8 cellular contexts compared by ENCODE assay signal in the genomic region with DNA sequence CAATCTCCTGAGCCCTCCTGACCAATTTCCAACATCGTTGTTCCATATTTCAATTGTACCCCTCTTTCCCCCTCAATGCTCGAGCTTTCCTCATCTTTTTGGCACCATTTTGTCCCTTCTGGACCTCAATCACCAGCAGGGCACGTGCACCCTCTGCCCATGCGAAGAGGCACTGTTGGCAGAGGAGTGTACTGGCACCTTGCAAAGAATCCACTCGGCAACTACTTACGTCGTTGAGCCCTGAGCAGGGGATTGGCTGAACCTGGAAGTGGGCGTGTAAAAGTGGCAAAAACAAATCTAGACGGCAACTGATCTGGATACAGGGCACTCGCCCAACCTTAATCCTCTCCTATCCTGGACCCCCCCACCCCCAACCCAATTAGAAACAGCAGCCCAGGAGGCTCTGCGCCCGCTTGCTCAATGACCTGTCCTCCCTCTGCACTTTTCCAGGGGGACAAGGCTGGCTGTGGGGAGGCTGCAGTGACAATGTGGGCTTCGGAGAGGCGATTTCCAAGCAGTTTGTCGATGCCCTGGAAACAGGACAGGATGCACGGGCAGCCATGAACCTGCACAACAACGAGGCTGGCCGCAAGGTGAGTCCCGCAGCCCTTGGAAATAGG. TPM values are rescaled to one million over a fixed set of nuclear protein-coding genes. Genes with fewer than 3 reads are reported as not detected.
DNase-seq lines count a peak whose midpoint lies in the region; ATAC-seq and TF ChIP-seq lines count a peak whose summit lies in the region.

No MANE protein-coding gene starts in this region.

- peak overlapping the region; percentile 73 for H3K4me3 ChIP-seq in effector memory CD4-positive, alpha-beta T cell (ENCODE audit: insufficient read depth, low read depth, low read length, poor library complexity, severe bottlenecking)
- H3K4me3 ChIP-seq in lung, result no peak overlapping the region

- H3K4me1 ChIP-seq in effector memory CD4-positive, alpha-beta T cell (ENCODE audit: control insufficient read depth, insufficient read depth, low read length, poor library complexity, severe bottlenecking), result peaks cover 10% of the 10 kb centered on the region
- H3K4me1 ChIP-seq in lung (ENCODE audit: control insufficient read depth in 2 of 2, insufficient read depth in 2 of 2, low read length in 2 of 2), result peaks cover 0 to 12% of the 10 kb centered on the region in 2 donors

- peak overlapping the region; percentile 73 to 92 for H3K4me3 Mint-ChIP-seq in CD14-positive monocyte
- peak overlapping the region; percentile 70 for H3K4me3 Mint-ChIP-seq in activated CD4-positive, alpha-beta memory T cell treated with anti-CD3 and anti-CD28 coated beads, Interleukin-2, amount 10 ng/mL, durations not matched to agents 7 days and 5 days

- H3K27ac Mint-ChIP-seq in CD14-positive monocyte, result no peak overlapping the region
- no peak overlapping the region for H3K27ac Mint-ChIP-seq in activated CD4-positive, alpha-beta memory T cell treated with anti-CD3 and anti-CD28 coated beads, Interleukin-2, amount 10 ng/mL, durations not matched to agents 7 days and 5 days

- no peaks in the 10 kb centered on the region for H3K9me3 ChIP-seq in effector memory CD4-positive, alpha-beta T cell (ENCODE audit: control insufficient read depth, low read length)
- no peaks in the 10 kb centered on the region for H3K9me3 ChIP-seq in lung (ENCODE audit: control insufficient read depth in 2 of 2, insufficient read depth in 1 of 2, low read length in 1 of 2)

- peak; percentile 86 for DNase-seq in CD14-positive monocyte (ENCODE audit: low spot score)
- DNase-seq in NCI-H748 (lab: John Stamatoyannopoulos, UW; ENCODE audit: unreplicated experiment), result peak; percentile 81
- DNase-seq in activated CD4-positive, alpha-beta memory T cell treated with anti-CD3 and anti-CD28 coated beads, Interleukin-2, amount 10 ng/mL, durations not matched to agents 7 days and 5 days, result peak; percentile 96
- DNase-seq in effector memory CD4-positive, alpha-beta T cell, result peak; percentile 80 to 90 (median 88)
- DNase-seq in lung (ENCODE audit: low spot score), result peak; percentile 89
- peak; percentile 70 to 94 (median 85) for DNase-seq in stimulated activated CD4-positive, alpha-beta T cell treated with anti-CD3 and anti-CD28 coated beads, TNF-alpha, amount 100 ng/mL, for 1 hour (ENCODE audit: low read depth in 3 of 3, low spot score in 1 of 3)

- TF ChIP-seq CTCF in CD14-positive monocyte (IDR thresholded peaks at IDR 0.05), result no peak
- TF ChIP-seq CTCF in lung (IDR thresholded peaks at IDR 0.05; ENCODE audit: control extremely low read depth, extremely low read depth), result no peak

- CTCF ChIA-PET in activated CD4-positive, alpha-beta memory T cell treated with anti-CD3 and anti-CD28 coated beads, Interleukin-2, amount 10 ng/mL, durations not matched to agents 7 days and 5 days (lab: Charles Lee), result interaction anchor here (0.7 to 9.0 kb wide), 24 partner anchors 11 to 195 kb away, joined by 3 to 117 read pairs (median 7); partner anchors contain the start of genes BLOC1S2, SCD and SEC31B

- POLR2A ChIA-PET in activated CD4-positive, alpha-beta memory T cell treated with anti-CD3 and anti-CD28 coated beads, Interleukin-2, amount 10 ng/mL, durations not matched to agents 7 days and 5 days (lab: Charles Lee), result interaction anchor here (1.0 to 7.4 kb wide), 12 partner anchors 12 to 198 kb away, joined by 3 to 104 read pairs (median 6); partner anchors contain the start of genes HIF1AN and SEC31B

- WGBS in lung, 2 donors, result 2% methylated on average over 19 of the region's 19 CpGs

- peaks cover 0 to 14% (median 2%) of the 10 kb centered on the region in 7 donors for H3K9me3 Mint-ChIP-seq in CD14-positive monocyte
- no peaks in the 10 kb centered on the region for H3K9me3 Mint-ChIP-seq in activated CD4-positive, alpha-beta memory T cell treated with anti-CD3 and anti-CD28 coated beads, Interleukin-2, amount 10 ng/mL, durations not matched to agents 7 days and 5 days

- peaks cover 16% of the 10 kb centered on the region for H3K4me1 Mint-ChIP-seq in CD14-positive monocyte
- H3K4me1 Mint-ChIP-seq in activated CD4-positive, alpha-beta memory T cell treated with anti-CD3 and anti-CD28 coated beads, Interleukin-2, amount 10 ng/mL, durations not matched to agents 7 days and 5 days, result peaks cover 22% of the 10 kb centered on the region

- peaks cover 50 to 58% (median 58%) of the 10 kb centered on the region in 3 donors for H3K27me3 Mint-ChIP-seq in CD14-positive monocyte (ENCODE audit: low read depth in 3 of 3)
- peaks cover 20% of the 10 kb centered on the region for H3K27me3 Mint-ChIP-seq in activated CD4-positive, alpha-beta memory T cell treated with anti-CD3 and anti-CD28 coated beads, Interleukin-2, amount 10 ng/mL, durations not matched to agents 7 days and 5 days

- peaks cover 6% of the 10 kb centered on the region for H3K36me3 ChIP-seq in effector memory CD4-positive, alpha-beta T cell (ENCODE audit: control insufficient read depth, insufficient read depth, low read length)
- peaks cover 0 to 1% of the 10 kb centered on the region in 2 donors for H3K36me3 ChIP-seq in lung (ENCODE audit: control insufficient read depth in 2 of 2, insufficient read depth in 2 of 2, low read length in 2 of 2)

- intact Hi-C loops in CD14-positive monocyte (cut with micrococcal nuclease), result no loop called here

- ATAC-seq in GM19397 (IDR thresholded peaks at IDR 0.05; ENCODE audit: unreplicated experiment) (peak; percentile 94), HG03565 (IDR thresholded peaks at IDR 0.05; ENCODE audit: unreplicated experiment) (peak; percentile 99), lung (ENCODE audit: insufficient read depth, low FRiP score) (peak; percentile 92)

- H3K36me3 Mint-ChIP-seq in CD14-positive monocyte, result peaks cover 6 to 17% of the 10 kb centered on the region in 2 donors
- H3K36me3 Mint-ChIP-seq in activated CD4-positive, alpha-beta memory T cell treated with anti-CD3 and anti-CD28 coated beads, Interleukin-2, amount 10 ng/mL, durations not matched to agents 7 days and 5 days (ENCODE audit: low read depth), result peaks cover 33% of the 10 kb centered on the region

- H3K27ac ChIP-seq in effector memory CD4-positive, alpha-beta T cell (ENCODE audit: insufficient read depth, low read length, poor library complexity, severe bottlenecking), result no peak overlapping the region
- H3K27ac ChIP-seq in lung (ENCODE audit: low read depth in 1 of 2, low read length in 1 of 2), result no peak overlapping the region

- H3K27me3 ChIP-seq in effector memory CD4-positive, alpha-beta T cell (replicated peaks; ENCODE audit: control insufficient read depth, insufficient read depth, low read length, poor library complexity, severe bottlenecking), result no peaks in the 10 kb centered on the region
- H3K27me3 ChIP-seq in lung (ENCODE audit: control insufficient read depth, insufficient read depth), result no peaks in the 10 kb centered on the region

RNA-seq across cellular contexts. Expression of gene WNT8B, which starts 18.8 kb away (rescaled TPM):
- polyA plus RNA-seq in CD14-positive monocyte, result not detected
- total RNA-seq in activated CD4-positive, alpha-beta memory T cell treated with anti-CD3 and anti-CD28 coated beads, Interleukin-2, amount 10 ng/mL, durations not matched to agents 7 days and 5 days, result under 1 TPM in 1 of 2 experiments, not detected in 1; 0.23 TPM
- under 1 TPM in 1 of 2 donors, not detected in 1; 0.15 TPM for total RNA-seq in lung
- under 1 TPM; 0.02 to 0.04 TPM for polyA plus RNA-seq in lung

RNA-seq across cellular contexts. Expression of gene SEC31B, which starts 38.1 kb away (rescaled TPM):
- polyA plus RNA-seq in CD14-positive monocyte (under 1 TPM; 0.05 to 0.09 TPM), lung (10 to 100 TPM in 1 of 2 donors, 1 to 10 TPM in 1; 4.8 to 10.5 TPM)
- total RNA-seq in activated CD4-positive, alpha-beta memory T cell treated with anti-CD3 and anti-CD28 coated beads, Interleukin-2, amount 10 ng/mL, durations not matched to agents 7 days and 5 days, result 100 to 1,000 TPM; 138 to 139 TPM
- 1 to 10 TPM; 9.0 to 9.8 TPM for total RNA-seq in lung

RNA-seq across cellular contexts. Expression of gene NDUFB8, which starts 48.1 kb away (rescaled TPM):
- 100 to 1,000 TPM; 381 to 419 TPM for polyA plus RNA-seq in CD14-positive monocyte
- 100 to 1,000 TPM; 315 to 324 TPM for total RNA-seq in activated CD4-positive, alpha-beta memory T cell treated with anti-CD3 and anti-CD28 coated beads, Interleukin-2, amount 10 ng/mL, durations not matched to agents 7 days and 5 days
- 100 to 1,000 TPM; 122 to 145 TPM for total RNA-seq in lung
- polyA plus RNA-seq in lung, result 100 to 1,000 TPM; 290 to 369 TPM

RNA-seq across cellular contexts. Expression of gene HIF1AN, which starts 54.2 kb away (rescaled TPM):
- polyA plus RNA-seq in CD14-positive monocyte (10 to 100 TPM; 17.2 to 25.3 TPM), lung (1 to 10 TPM; 6.9 to 9.2 TPM)
- total RNA-seq in activated CD4-positive, alpha-beta memory T cell treated with anti-CD3 and anti-CD28 coated beads, Interleukin-2, amount 10 ng/mL, durations not matched to agents 7 days and 5 days, result 10 to 100 TPM; 57.7 to 58.8 TPM
- 10 to 100 TPM; 18.1 to 32.3 TPM for total RNA-seq in lung

Comparison
In these comparisons a context has a peak if more than half of its experiments do, and no peak if none do; other contexts are left out.
1. RNA of gene SEC31B, which starts 38.1 kb away (total RNA-seq): 138 to 139 TPM in activated CD4-positive, alpha-beta memory T cell treated with anti-CD3 and anti-CD28 coated beads, Interleukin-2, amount 10 ng/mL, durations not matched to agents 7 days and 5 days; 9.0 to 9.8 TPM in lung; every median in the first group is over 10 times any median in the second.
2. Peak in every context shown above with its lines, with median percentiles within 50 percentile points of each other: DNase-seq and ATAC-seq.